26 cellular contexts compared by ENCODE assay signal in the genomic region with DNA sequence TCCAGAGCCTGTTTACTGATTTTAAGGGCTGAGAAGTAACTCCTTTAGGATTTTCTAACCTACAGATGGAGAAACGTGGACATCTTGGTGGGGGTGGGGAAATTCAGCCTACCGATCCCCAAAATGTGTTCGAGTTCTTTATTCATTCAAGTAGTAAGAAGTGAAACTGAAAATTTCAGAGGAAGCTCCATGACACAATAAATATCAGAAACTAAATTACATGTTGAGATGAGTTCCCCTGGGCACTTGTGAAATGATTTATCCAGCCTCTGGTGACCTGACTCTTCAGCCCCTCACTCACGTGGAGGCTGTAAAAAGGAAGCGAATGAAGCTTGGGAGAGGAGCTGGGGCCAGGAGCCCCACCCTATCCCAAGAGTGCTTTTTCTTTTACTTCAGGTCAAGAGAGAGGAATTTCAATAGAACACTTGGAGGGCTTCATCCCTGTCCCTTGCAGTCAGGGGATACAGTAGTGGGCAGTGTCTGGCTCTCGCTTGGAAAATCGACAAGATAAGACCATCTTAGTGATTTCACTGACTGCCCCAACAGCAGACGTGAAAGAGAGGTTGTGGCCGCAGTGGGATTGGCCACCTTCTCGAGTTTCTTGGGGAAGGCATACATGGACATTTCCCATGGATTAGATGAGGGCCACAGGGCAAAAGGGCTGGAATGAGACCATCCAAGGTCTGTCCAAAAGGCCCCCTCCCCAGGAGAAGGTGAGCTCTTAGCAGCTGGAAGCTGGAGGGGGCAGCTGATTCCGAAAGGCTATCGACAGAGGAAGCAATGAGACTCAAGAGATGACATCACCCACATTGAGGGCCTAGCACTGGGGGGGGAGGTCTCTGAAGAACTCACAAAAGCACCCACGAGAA.
DNase-seq lines count a peak whose midpoint lies in the region; ATAC-seq and TF ChIP-seq lines count a peak whose summit lies in the region.
"Had no signal": no experiment of that assay in that cellular context is flagged by ENCODE, and none has a peak within 500 bp of the region (broad histone marks: within the 10 kb centered on the region; RNA-seq: fewer than 3 reads in every experiment).

No MANE protein-coding gene starts in this region.

- H3F3A ChIP-seq in MM.1S (ENCODE audit: insufficient read depth, low read length), result no peaks in the 10 kb centered on the region

- intact Hi-C loops in naive thymus-derived CD4-positive, alpha-beta T cell (cut with micrococcal nuclease), result no loop called here

- no peaks in the 10 kb centered on the region for H4K20me1 ChIP-seq in MM.1S (ENCODE audit: insufficient read depth, low read length)

- no peak overlapping the region for H3K27ac Mint-ChIP-seq in type B pancreatic cell
- no peak overlapping the region for H3K27ac Mint-ChIP-seq in naive thymus-derived CD4-positive, alpha-beta T cell
- H3K27ac Mint-ChIP-seq: activated naive CD8-positive, alpha-beta T cell treated with anti-CD3 and anti-CD28 coated beads, Interleukin-2, amount 50 U/mL, for 24 hours; activated T-helper 1 cell treated with anti-CD3 and anti-CD28 coated beads, Interleukin-12 subunit alpha, Interleukin-12 subunit beta, Interleukin-2, Interleukin-4 antibody, amounts not matched to agents 30 ng/mL and 10 ng/mL and 1 ng/mL, durations not matched to agents 14 hours and 24 hours and 36 hours; CD4-positive, alpha-beta T cell; nephron; T-helper 1 cell treated with Interleukin-12 subunit alpha and Interleukin-12 subunit beta and Interleukin-4 antibody, amounts not matched to agents 30 μg/mL and 1 μg/mL, for 36 hours had no signal

- H3K4me3 ChIP-seq in MM.1S (ENCODE audit: low read length) (no peak overlapping the region), coronary artery (no peak overlapping the region)
- H3K4me3 ChIP-seq in naive thymus-derived CD4-positive, alpha-beta T cell (ENCODE audit: low read length), result no peak overlapping the region
- H3K4me3 ChIP-seq: prostate gland, SJCRH30, uterus had no signal

- no peak overlapping the region for H3K4me3 Mint-ChIP-seq in type B pancreatic cell
- H3K4me3 Mint-ChIP-seq in naive thymus-derived CD4-positive, alpha-beta T cell, result no peak overlapping the region
- H3K4me3 Mint-ChIP-seq: activated naive CD8-positive, alpha-beta T cell treated with anti-CD3 and anti-CD28 coated beads, Interleukin-2, amount 50 U/mL, for 24 hours; activated T-helper 1 cell treated with anti-CD3 and anti-CD28 coated beads, Interleukin-12 subunit alpha, Interleukin-12 subunit beta, Interleukin-2, Interleukin-4 antibody, amounts not matched to agents 30 ng/mL and 10 ng/mL and 1 ng/mL, durations not matched to agents 14 hours and 24 hours and 36 hours; CD4-positive, alpha-beta T cell; nephron; T-helper 1 cell treated with Interleukin-12 subunit alpha and Interleukin-12 subunit beta and Interleukin-4 antibody, amounts not matched to agents 30 μg/mL and 1 μg/mL, for 36 hours had no signal

- H3K4me1 ChIP-seq in MM.1S (ENCODE audit: low read length), result no peaks in the 10 kb centered on the region
- H3K4me1 ChIP-seq in naive thymus-derived CD4-positive, alpha-beta T cell (ENCODE audit: control insufficient read depth in 2 of 2, insufficient read depth in 2 of 2, low read length in 2 of 2), result no peaks in the 10 kb centered on the region
- H3K4me1 ChIP-seq: foreskin keratinocyte, uterus had no signal

- no peak overlapping the region for H3K9ac ChIP-seq in MM.1S (ENCODE audit: low read length)
- H3K9ac ChIP-seq: KMS-11 had no signal

- no peak overlapping the region for H2AFZ ChIP-seq in MM.1S (ENCODE audit: low read length)

- H3K36me3 ChIP-seq in MM.1S (replicated peaks; ENCODE audit: insufficient read depth, low read length), result no peaks in the 10 kb centered on the region
- no peaks in the 10 kb centered on the region for H3K36me3 ChIP-seq in naive thymus-derived CD4-positive, alpha-beta T cell (ENCODE audit: control insufficient read depth in 2 of 3, insufficient read depth in 3 of 3, low read length in 3 of 3)
- H3K36me3 ChIP-seq: prostate gland, SJCRH30, uterus, WERI-Rb-1 had no signal

- TF ChIP-seq CTCF in MM.1S (IDR thresholded peaks at IDR 0.05; ENCODE audit: low read length) (no peak), coronary artery (IDR thresholded peaks at IDR 0.05) (no peak), type B pancreatic cell (conservative IDR thresholded peaks at IDR 0.05) (no peak)

- H3K27me3 Mint-ChIP-seq in type B pancreatic cell, result peaks cover 8% of the 10 kb centered on the region
- H3K27me3 Mint-ChIP-seq in naive thymus-derived CD4-positive, alpha-beta T cell, result peaks cover 0 to 37% (median 27%) of the 10 kb centered on the region in 5 donors

- H3K4me2 ChIP-seq in MM.1S (ENCODE audit: low read depth, low read length), result peak overlapping the region; percentile 33; the same call in 1 of the 2 replicates
- H3K4me2 ChIP-seq: KMS-11 had no signal

- peak; percentile 27 for DNase-seq in activated effector memory CD4-positive, alpha-beta T cell treated with anti-CD3 and anti-CD28 coated beads, Interleukin-2, amount 50 U/mL, for 16 hours
- DNase-seq in activated effector memory CD4-positive, alpha-beta T cell treated with Interleukin-2 at 50 U/mL for 16 hours, result no peak
- DNase-seq in MM.1S (peak; percentile 7), coronary artery (ENCODE audit: low spot score) (peak; percentile 31), type B pancreatic cell (ENCODE audit: extremely low spot score, unreplicated experiment) (peak; percentile 48)
- no peak for DNase-seq in naive thymus-derived CD4-positive, alpha-beta T cell
- DNase-seq: ACHN; activated naive CD8-positive, alpha-beta T cell treated with anti-CD3 and anti-CD28 coated beads, Interleukin-2, amount 50 U/mL, for 24 hours; CD4-positive, alpha-beta T cell; foreskin keratinocyte; kidney; NCI-H1105; NCI-H2081 treated with DMSO at 0.1 percent for 48 hours; OCI-M1; SJCRH30; stimulated activated CD4-positive, alpha-beta T cell treated with anti-CD3 and anti-CD28 coated beads, Interleukin-4, amount 100 ng/mL, for 4 hours; uterus; WERI-Rb-1 had no signal

- H3K27me3 ChIP-seq in MM.1S (replicated peaks; ENCODE audit: insufficient read depth, low read length), result no peaks in the 10 kb centered on the region
- H3K27me3 ChIP-seq in naive thymus-derived CD4-positive, alpha-beta T cell (ENCODE audit: control insufficient read depth in 2 of 2, insufficient read depth in 2 of 2, low read length in 2 of 2), result no peaks in the 10 kb centered on the region
- H3K27me3 ChIP-seq: SJCRH30, uterus had no signal

- H3K27ac ChIP-seq in MM.1S (ENCODE audit: low read length), result no peak overlapping the region
- no peak overlapping the region for H3K27ac ChIP-seq in coronary artery
- no peak overlapping the region for H3K27ac ChIP-seq in naive thymus-derived CD4-positive, alpha-beta T cell (ENCODE audit: low read depth, low read length)
- H3K27ac ChIP-seq: epithelial cell of prostate, foreskin keratinocyte, KMS-11, prostate gland, SJCRH30, uterus, WERI-Rb-1 had no signal

- H3K4me1 Mint-ChIP-seq in type B pancreatic cell (ENCODE audit: unreplicated experiment), result peaks cover 10% of the 10 kb centered on the region
- no peaks in the 10 kb centered on the region for H3K4me1 Mint-ChIP-seq in naive thymus-derived CD4-positive, alpha-beta T cell

- H3K9me3 ChIP-seq in MM.1S (replicated peaks; ENCODE audit: insufficient read depth, low read length), result no peaks in the 10 kb centered on the region
- H3K9me3 ChIP-seq in naive thymus-derived CD4-positive, alpha-beta T cell (ENCODE audit: control insufficient read depth in 2 of 3, low read length in 3 of 3), result no peaks in the 10 kb centered on the region
- H3K9me3 ChIP-seq: prostate gland, SJCRH30, uterus had no signal

- peaks cover 4% of the 10 kb centered on the region for H3K9me3 Mint-ChIP-seq in type B pancreatic cell
- H3K9me3 Mint-ChIP-seq in naive thymus-derived CD4-positive, alpha-beta T cell, result peaks cover 0 to 8% (median 2%) of the 10 kb centered on the region in 11 donors
- H3K9me3 Mint-ChIP-seq: activated naive CD8-positive, alpha-beta T cell treated with anti-CD3 and anti-CD28 coated beads, Interleukin-2, amount 50 U/mL, for 24 hours; activated T-helper 1 cell treated with anti-CD3 and anti-CD28 coated beads, Interleukin-12 subunit alpha, Interleukin-12 subunit beta, Interleukin-2, Interleukin-4 antibody, amounts not matched to agents 30 ng/mL and 10 ng/mL and 1 ng/mL, durations not matched to agents 14 hours and 24 hours and 36 hours; CD4-positive, alpha-beta T cell; nephron; T-helper 1 cell treated with Interleukin-12 subunit alpha and Interleukin-12 subunit beta and Interleukin-4 antibody, amounts not matched to agents 30 μg/mL and 1 μg/mL, for 36 hours had no signal

- CTCF ChIA-PET in naive thymus-derived CD4-positive, alpha-beta T cell (lab: Charles Lee), result no interaction called here

- no peaks in the 10 kb centered on the region for H3K36me3 Mint-ChIP-seq in type B pancreatic cell
- H3K36me3 Mint-ChIP-seq in naive thymus-derived CD4-positive, alpha-beta T cell, result no peaks in the 10 kb centered on the region

- ATAC-seq in GM21423 (IDR thresholded peaks at IDR 0.05; ENCODE audit: unreplicated experiment) (no peak), GM19455 (IDR thresholded peaks at IDR 0.05; ENCODE audit: unreplicated experiment) (no peak)
- no peak for ATAC-seq in naive thymus-derived CD4-positive, alpha-beta T cell
- ATAC-seq: activated naive CD8-positive, alpha-beta T cell treated with anti-CD3 and anti-CD28 coated beads, Interleukin-2, amount 50 U/mL, for 24 hours; foreskin keratinocyte had no signal

- no peaks in the 10 kb centered on the region for H3K9me2 ChIP-seq in MM.1S (replicated peaks; ENCODE audit: insufficient read depth, low read length)

- H3K79me2 ChIP-seq in MM.1S (ENCODE audit: low read length), result no peaks in the 10 kb centered on the region

- POLR2A ChIA-PET in naive thymus-derived CD4-positive, alpha-beta T cell (lab: Charles Lee), result no interaction called here

Comparison
In these comparisons a context has a peak if more than half of its experiments do, and no peak if none do; other contexts are left out.
1. DNase-seq: peak in activated effector memory CD4-positive, alpha-beta T cell treated with anti-CD3 and anti-CD28 coated beads, Interleukin-2, amount 50 U/mL, for 16 hours (single experiment), MM.1S (single experiment), coronary artery (single experiment) and type B pancreatic cell (single experiment); none in activated effector memory CD4-positive, alpha-beta T cell treated with Interleukin-2 at 50 U/mL for 16 hours (single experiment) and naive thymus-derived CD4-positive, alpha-beta T cell (0 of 9).